ENCODE assay signal across 8 cellular contexts in genomic region chr17:10616502-10617119, GRCh38. TPM values are rescaled to one million over a fixed set of nuclear protein-coding genes. Genes with fewer than 3 reads are reported as not detected.
A peak's percentile ranks its signal among the peaks of the same experiment; 100 is the strongest.
DNase-seq lines count a peak whose midpoint lies in the region; TF ChIP-seq lines count a peak whose summit lies in the region.

No MANE protein-coding gene starts in this region.

- intact Hi-C loops in activated naive CD4-positive, alpha-beta T cell treated with anti-CD3 and anti-CD28 coated beads for 36 hours (cut with micrococcal nuclease), result loop anchor here (10.0 kb wide), 1 partner anchor 892 kb away; no protein-coding TSS in a partner anchor
- intact Hi-C loops in posterior cingulate gyrus (cut with DNase I), result no loop called here

- no peaks in the 10 kb centered on the region for H3K9me3 Mint-ChIP-seq in activated naive CD4-positive, alpha-beta T cell treated with anti-CD3 and anti-CD28 coated beads for 36 hours
- peaks cover 4% of the 10 kb centered on the region for H3K9me3 Mint-ChIP-seq in glutamatergic neuron (ENCODE audit: unreplicated experiment)

- TF ChIP-seq CTCF in glutamatergic neuron (IDR thresholded peaks at IDR 0.05; ENCODE audit: partially characterized antibody, unreplicated experiment), result peak; percentile 99

- in situ Hi-C loops in SK-MEL-5 (cut with HindIII; ENCODE audit: low pct_unique_long_range_greater_than_20kb, low sequenced_read_pairs), result no loop called here

- no peaks in the 10 kb centered on the region for H3K4me1 Mint-ChIP-seq in activated naive CD4-positive, alpha-beta T cell treated with anti-CD3 and anti-CD28 coated beads for 36 hours (ENCODE audit: low read depth)
- peaks cover 2% of the 10 kb centered on the region for H3K4me1 Mint-ChIP-seq in glutamatergic neuron (ENCODE audit: low read depth, unreplicated experiment)

- CTCF ChIA-PET in activated naive CD4-positive, alpha-beta T cell treated with anti-CD3 and anti-CD28 coated beads for 36 hours (lab: Charles Lee), result interaction anchor here (0.6 to 7.5 kb wide), 25 partner anchors 8 to 691 kb away, joined by 3 to 98 read pairs (median 5); no protein-coding TSS in a partner anchor

- no peak overlapping the region for H3K4me3 ChIP-seq in Jurkat, Clone E6-1 (ENCODE audit: low read length)

- peaks cover 4% of the 10 kb centered on the region for H3K27me3 Mint-ChIP-seq in activated naive CD4-positive, alpha-beta T cell treated with anti-CD3 and anti-CD28 coated beads for 36 hours (ENCODE audit: low read depth)
- H3K27me3 Mint-ChIP-seq in glutamatergic neuron (ENCODE audit: unreplicated experiment), result peaks cover 3% of the 10 kb centered on the region

- H3K4me3 Mint-ChIP-seq in activated naive CD4-positive, alpha-beta T cell treated with anti-CD3 and anti-CD28 coated beads for 36 hours, result no peak overlapping the region
- no peak overlapping the region for H3K4me3 Mint-ChIP-seq in glutamatergic neuron (ENCODE audit: unreplicated experiment)

- DNase-seq in SIG-M5 treated with dmso at 0.1 percent for 504 hours (lab: John Stamatoyannopoulos, UW; ENCODE audit: unreplicated experiment) (peak; percentile 73), SIG-M5 (lab: John Stamatoyannopoulos, UW) (no peak), SK-MEL-5 (ENCODE audit: low read depth, low spot score) (peak; percentile 88), glutamatergic neuron (peak; percentile 95), posterior cingulate gyrus (peak; percentile 21 to 94 (median 80)), ureter (ENCODE audit: low spot score) (peak; percentile 71)
- DNase-seq in Jurkat, Clone E6-1 (ENCODE audit: low read depth, low spot score), result peak; percentile 79
- DNase-seq in activated naive CD4-positive, alpha-beta T cell treated with anti-CD3 and anti-CD28 coated beads for 36 hours, result peak; percentile 82

- no peak overlapping the region for H3K27ac Mint-ChIP-seq in activated naive CD4-positive, alpha-beta T cell treated with anti-CD3 and anti-CD28 coated beads for 36 hours
- no peak overlapping the region for H3K27ac Mint-ChIP-seq in glutamatergic neuron (ENCODE audit: unreplicated experiment)

- no peaks in the 10 kb centered on the region for H3K36me3 Mint-ChIP-seq in activated naive CD4-positive, alpha-beta T cell treated with anti-CD3 and anti-CD28 coated beads for 36 hours (ENCODE audit: low read depth)
- H3K36me3 Mint-ChIP-seq in glutamatergic neuron (ENCODE audit: unreplicated experiment), result no peaks in the 10 kb centered on the region

RNA-seq across cellular contexts. Expression of gene MYH3, which starts 40.5 kb away (rescaled TPM):
- 2.2 TPM for polyA plus RNA-seq in Jurkat, Clone E6-1 (2012; ENCODE audit: insufficient read depth, insufficient read length)
- 0.71 and 1.3 TPM in 2 replicates for total RNA-seq in SK-MEL-5 (2014; rRNA removed; shearing (Covaris generic))
- polyA plus RNA-seq in SK-MEL-5 (2015; cell fraction: cytosol; rRNA removed), result 0.41 and 1.9 TPM in 2 replicates
- polyA plus RNA-seq in SK-MEL-5 (2015; cell fraction: nucleus; rRNA removed), result 13.9 and 19.1 TPM in 2 replicates
- total RNA-seq in activated naive CD4-positive, alpha-beta T cell treated with anti-CD3 and anti-CD28 coated beads for 36 hours, result 1 to 10 TPM; 1.8 to 3.1 TPM
- total RNA-seq in glutamatergic neuron (ENCODE audit: unreplicated experiment) (2.1 TPM), ureter (6.2 TPM)
